Comparison of ENCODE assay signal across 1 cellular context in genomic region chr11:114426280-114426679, GRCh38.
TF ChIP-seq lines count a peak whose summit lies in the region.

No MANE protein-coding gene starts in this region.

TF ChIP-seq in K562, 482 proteins besides CTCF, POLR2A, EP300 and RAD21:
- TF ChIP-seq ARID1B (IDR thresholded peaks at IDR 0.05) (no peak), NR2F6 (CRISPR knock-in tag; IDR thresholded peaks at IDR 0.05) (no peak), ETS1 (conservative IDR thresholded peaks at IDR 0.05; ENCODE audit: control insufficient read depth, low read depth, low read length) (no peak), ARID4B (CRISPR knock-in tag; IDR thresholded peaks at IDR 0.05) (no peak), ATF2 (CRISPR knock-in tag; IDR thresholded peaks at IDR 0.05) (no peak), HDAC2 (IDR thresholded peaks at IDR 0.05) (no peak), ZFP30 (CRISPR knock-in tag; IDR thresholded peaks at IDR 0.05; ENCODE audit: borderline replicate concordance) (no peak), PTBP1 (IDR thresholded peaks at IDR 0.05; ENCODE audit: low read depth, low read length) (no peak), ZBTB17 (CRISPR knock-in tag; IDR thresholded peaks at IDR 0.05) (no peak), ZNF324 (CRISPR knock-in tag; IDR thresholded peaks at IDR 0.05) (no peak), ZNF280B (CRISPR knock-in tag; IDR thresholded peaks at IDR 0.05) (no peak), ZBTB49 (CRISPR knock-in tag; IDR thresholded peaks at IDR 0.05; ENCODE audit: borderline replicate concordance) (no peak), RB1 (IDR thresholded peaks at IDR 0.05; ENCODE audit: low read depth) (no peak), E2F4 (CRISPR knock-in tag; IDR thresholded peaks at IDR 0.05; ENCODE audit: low read depth) (no peak), SAFB (IDR thresholded peaks at IDR 0.05; ENCODE audit: borderline replicate concordance, low read depth, low read length) (no peak)
